8 cellular contexts compared by ENCODE assay signal in genomic region chrX:120561634-120562568, GRCh38. TPM values are rescaled to one million over a fixed set of nuclear protein-coding genes. Genes with fewer than 3 reads are reported as not detected.
DNase-seq lines count a peak whose midpoint lies in the region; ATAC-seq and TF ChIP-seq lines count a peak whose summit lies in the region.

No MANE protein-coding gene starts in this region.

- no peaks in the 10 kb centered on the region for H3K9me2 ChIP-seq in neural cell (ENCODE audit: insufficient read depth, low read length)

- H3K27me3 Mint-ChIP-seq in CD14-positive monocyte (ENCODE audit: low read depth in 3 of 3) = peaks cover 0 to 3% (median 2%) of the 10 kb centered on the region in 3 donors

- ATAC-seq in activated CD4-positive, CD25-positive, alpha-beta regulatory T cell treated with anti-CD3 and anti-CD28 coated beads, Interleukin-2, amount 50 U/mL, for 24 hours = no peak
- no peak for ATAC-seq in mucosa of descending colon
- no peak for ATAC-seq in left colon

- H3K4me1 Mint-ChIP-seq in CD14-positive monocyte = peaks cover 25% of the 10 kb centered on the region

- no peaks in the 10 kb centered on the region for H3K27me3 ChIP-seq in KMS-11 (ENCODE audit: insufficient read depth, low read depth)
- H3K27me3 ChIP-seq in dorsolateral prefrontal cortex = peaks cover 0 to 29% (median 0%) of the 10 kb centered on the region in 45 donors
- H3K27me3 ChIP-seq in neural cell (ENCODE audit: insufficient read depth, low read depth, low read length) = no peaks in the 10 kb centered on the region

- DNase-seq in CD14-positive monocyte (ENCODE audit: low spot score) = no peak
- no peak for DNase-seq in dorsolateral prefrontal cortex
- no peak for DNase-seq in mucosa of descending colon
- DNase-seq in activated CD4-positive, alpha-beta T cell treated with anti-CD3 and anti-CD28 coated beads for 1 hour = no peak
- no peak for DNase-seq in left colon

- no peak for TF ChIP-seq EP300 in neural cell (conservative IDR thresholded peaks at IDR 0.05; ENCODE audit: poor library complexity, severe bottlenecking)

- peaks cover 26% of the 10 kb centered on the region; the same call in 1 of the 2 replicates for H3K79me2 ChIP-seq in KMS-11 (ENCODE audit: insufficient read depth, low read depth)
- H3K79me2 ChIP-seq in neural cell (replicated peaks; ENCODE audit: insufficient read depth, low read length) = peaks cover 28% of the 10 kb centered on the region

- H3K36me3 Mint-ChIP-seq in CD14-positive monocyte = peaks cover 0 to 3% of the 10 kb centered on the region in 2 donors

- TF ChIP-seq CTCF in CD14-positive monocyte (IDR thresholded peaks at IDR 0.05) (no peak), KMS-11 (conservative IDR thresholded peaks at IDR 0.05; ENCODE audit: low read depth, low read length) (no peak), dorsolateral prefrontal cortex (IDR thresholded peaks at IDR 0.05 in 54 of 56, conservative IDR thresholded peaks at IDR 0.05 in 2 of 56; ENCODE audit: low read depth in 1 of 56, partially characterized antibody in 56 of 56) (no peak), neural cell (IDR thresholded peaks at IDR 0.05; ENCODE audit: poor library complexity, severe bottlenecking) (no peak), mucosa of descending colon (IDR thresholded peaks at IDR 0.05) (no peak)

- no peaks in the 10 kb centered on the region for H3F3A ChIP-seq in neural cell (ENCODE audit: insufficient read depth, low read length, poor library complexity, severe bottlenecking)

- H3K4me3 Mint-ChIP-seq in CD14-positive monocyte = peak overlapping the region; percentile 92 to 96

- H3K9ac ChIP-seq in KMS-11 (peak overlapping the region; percentile 96; the same call in 1 of the 2 replicates), neural cell (ENCODE audit: low read length) (peak overlapping the region; percentile 67)

- H3K4me3 ChIP-seq in KMS-11 (IDR thresholded peaks at IDR 0.05; ENCODE audit: insufficient read depth, low read depth, low read length) (no peak overlapping the region), dorsolateral prefrontal cortex (peak overlapping the region; percentile 20 to 78 (median 65)), neural cell (ENCODE audit: low read length) (peak overlapping the region; percentile 78), mucosa of descending colon (no peak overlapping the region)

- intact Hi-C loops in CD14-positive monocyte (cut with micrococcal nuclease) = loop anchor here (5.0 kb wide), 2 partner anchors 40 to 70 kb away; partner anchors contain the start of genes C1GALT1C1 (in 1 of the 2) and MCTS1 (in 1 of the 2)
- intact Hi-C loops in dorsolateral prefrontal cortex (cut with DNase I) = loop anchor here (2.0 to 5.0 kb wide), 4 partner anchors 43 to 75 kb away; partner anchors contain the start of genes C1GALT1C1 (in 1 of the 2) and MCTS1 (in 1 of the 2)
- intact Hi-C loops in mucosa of descending colon (cut with DNase I, micrococcal nuclease) = no loop called here
- intact Hi-C loops in left colon (cut with DNase I, micrococcal nuclease) = no loop called here

- H4K20me1 ChIP-seq in KMS-11 (ENCODE audit: insufficient read depth) (no peaks in the 10 kb centered on the region), neural cell (ENCODE audit: insufficient read depth) (no peaks in the 10 kb centered on the region)

- H3K4me1 ChIP-seq in KMS-11 (ENCODE audit: low read depth, poor library complexity, severe bottlenecking) = peaks cover 19% of the 10 kb centered on the region
- no peaks in the 10 kb centered on the region for H3K4me1 ChIP-seq in mucosa of descending colon (ENCODE audit: low read depth)

- H3K9me3 ChIP-seq in neural cell (ENCODE audit: low read length) (no peaks in the 10 kb centered on the region), mucosa of descending colon (no peaks in the 10 kb centered on the region)

- peak overlapping the region; percentile 90 to 98 (median 95) for H3K27ac Mint-ChIP-seq in CD14-positive monocyte

- H3K9me3 Mint-ChIP-seq in CD14-positive monocyte = peaks cover 0 to 7% (median 0%) of the 10 kb centered on the region in 7 donors

- peak overlapping the region; percentile 66; the same call in 1 of the 2 replicates for H2AFZ ChIP-seq in KMS-11 (ENCODE audit: low read depth)
- peak overlapping the region; percentile 45 for H2AFZ ChIP-seq in neural cell (ENCODE audit: low read depth, low read length)

- H3K4me2 ChIP-seq in KMS-11 (peak overlapping the region; percentile 78), neural cell (ENCODE audit: low read length) (peak overlapping the region; percentile 55)

- H3K27ac ChIP-seq in KMS-11 = peak overlapping the region; percentile 96
- H3K27ac ChIP-seq in dorsolateral prefrontal cortex = peak overlapping the region in 57 of 59 donors; percentile 22 to 99 (median 97)
- H3K27ac ChIP-seq in neural cell (ENCODE audit: low read length) = peak overlapping the region; percentile 93

- no peak for TF ChIP-seq RAD21 in neural cell (conservative IDR thresholded peaks at IDR 0.05)

- H3K36me3 ChIP-seq in KMS-11 (ENCODE audit: insufficient read depth) = no peaks in the 10 kb centered on the region
- no peaks in the 10 kb centered on the region for H3K36me3 ChIP-seq in neural cell (ENCODE audit: insufficient read depth, low read length)
- no peaks in the 10 kb centered on the region for H3K36me3 ChIP-seq in mucosa of descending colon (ENCODE audit: low read depth)

TF ChIP-seq in neural cell, 6 proteins besides CTCF, POLR2A, EP300 and RAD21:
- no peak for TF ChIP-seq REST (IDR thresholded peaks at IDR 0.05; ENCODE audit: borderline replicate concordance)
- peak; percentile 58 for TF ChIP-seq POLR2AphosphoS5 (IDR thresholded peaks at IDR 0.05)

RNA-seq across cellular contexts. Expression of gene CUL4B, which starts 1.1 kb away (rescaled TPM):
- polyA plus RNA-seq in CD14-positive monocyte = 10 to 100 TPM; 13.3 to 16.9 TPM
- 10 to 100 TPM; 35.2 to 60.7 (median 45.2) TPM for total RNA-seq in dorsolateral prefrontal cortex
- 82.7 and 86.5 TPM in 2 replicates for polyA plus RNA-seq in neural cell
- polyA minus RNA-seq in neural cell = 91.1 and 115 TPM in 2 replicates
- 10 to 100 TPM; 27.4 to 47.1 (median 34.1) TPM for total RNA-seq in mucosa of descending colon
- total RNA-seq in left colon = 10 to 100 TPM; 26.0 to 33.8 TPM

RNA-seq across cellular contexts. Expression of gene MCTS1, which starts 42.0 kb away (rescaled TPM):
- polyA plus RNA-seq in CD14-positive monocyte = 10 to 100 TPM; 74.6 to 85.1 TPM
- total RNA-seq in dorsolateral prefrontal cortex = 10 to 100 TPM; 19.7 to 60.8 (median 38.3) TPM
- polyA plus RNA-seq in neural cell = 186 and 190 TPM in 2 replicates
- 58.4 and 74.8 TPM in 2 replicates for polyA minus RNA-seq in neural cell
- 10 to 100 TPM; 29.0 to 36.7 (median 35.0) TPM for total RNA-seq in mucosa of descending colon
- 10 to 100 TPM; 31.5 to 35.1 TPM for total RNA-seq in left colon

Comparison
In these comparisons a context has a peak if more than half of its experiments do, and no peak if none do; other contexts are left out.
1. H3K4me3 ChIP-seq: peak in dorsolateral prefrontal cortex (59 of 59) and neural cell (single experiment); none in KMS-11 (single experiment) and mucosa of descending colon (single experiment).
2. intact Hi-C loops: an anchor here in CD14-positive monocyte (5.0 kb wide) and dorsolateral prefrontal cortex (2.0 to 5.0 kb wide); none called in mucosa of descending colon and left colon.
3. Peak in every context shown above with its lines, with median percentiles within 50 percentile points of each other: H3K27ac ChIP-seq.